In genomic region chr15:66716668-66717025, GRCh38 we compare ENCODE assay signal across 30 cellular contexts. TPM values are rescaled to one million over a fixed set of nuclear protein-coding genes. Genes with fewer than 3 reads are reported as not detected.
A peak's percentile ranks its signal among the peaks of the same experiment; 100 is the strongest.
DNase-seq lines count a peak whose midpoint lies in the region; ATAC-seq and TF ChIP-seq lines count a peak whose summit lies in the region.
"Had no signal": no experiment of that assay in that cellular context is flagged by ENCODE, and none has a peak within 500 bp of the region (broad histone marks: within the 10 kb centered on the region; RNA-seq: fewer than 3 reads in every experiment).

No MANE protein-coding gene starts in this region.

- H3K27ac ChIP-seq in cardiac muscle cell (peak overlapping the region; percentile 90), mesodermal cell (ENCODE audit: low read depth, low read length, severe bottlenecking) (peak overlapping the region; percentile 7), upper lobe of left lung (peak overlapping the region; percentile 12 to 28 (median 22))
- H3K27ac ChIP-seq: 22Rv1, vagina, VCaP had no signal

- no peaks in the 10 kb centered on the region for H3K36me3 Mint-ChIP-seq in T-helper 2 cell treated with Interferon-gamma antibody and Interleukin-4, amounts not matched to agents 5 μg/mL and 100 μg/mL, for 36 hours (ENCODE audit: low read depth)
- H3K36me3 Mint-ChIP-seq: activated naive CD8-positive, alpha-beta T cell treated with anti-CD3 and anti-CD28 coated beads, Interleukin-2, amount 10 ng/mL, durations not matched to agents 7 days and 5 days; CD8-positive, alpha-beta memory T cell; immature natural killer cell; naive thymus-derived CD8-positive, alpha-beta T cell; stimulated activated effector memory CD8-positive, alpha-beta T cell treated with anti-CD3 and anti-CD28 coated beads, Interleukin-12 subunit alpha, Interleukin-12 subunit beta, amount 100 ng/mL, for 72 hours had no signal

- H3K9me3 ChIP-seq in cardiac muscle cell (ENCODE audit: low read depth) (no peaks in the 10 kb centered on the region), adipocyte (ENCODE audit: control insufficient read depth, low read length) (no peaks in the 10 kb centered on the region), mesodermal cell (ENCODE audit: control insufficient read depth, low read length) (no peaks in the 10 kb centered on the region), upper lobe of left lung (no peaks in the 10 kb centered on the region), BE2C (no peaks in the 10 kb centered on the region)
- H3K9me3 ChIP-seq: HAP-1, MG63, vagina had no signal

- no peak overlapping the region for H3K27ac Mint-ChIP-seq in T-helper 2 cell treated with Interferon-gamma antibody and Interleukin-4, amounts not matched to agents 5 μg/mL and 100 μg/mL, for 36 hours
- H3K27ac Mint-ChIP-seq: activated CD4-positive, alpha-beta T cell treated with anti-CD3 and anti-CD28 coated beads, Interleukin-2, amount 10 ng/mL, durations not matched to agents 24 days and 14 days; activated naive CD8-positive, alpha-beta T cell treated with anti-CD3 and anti-CD28 coated beads, Interleukin-2, amount 10 ng/mL, durations not matched to agents 7 days and 5 days; activated T-cell treated with anti-CD3 and anti-CD28 coated beads, Interleukin-2, amount 50 U/mL, for 24 hours; immature natural killer cell; naive thymus-derived CD8-positive, alpha-beta T cell; stimulated activated effector memory CD8-positive, alpha-beta T cell treated with anti-CD3 and anti-CD28 coated beads, Interleukin-12 subunit alpha, Interleukin-12 subunit beta, amount 100 ng/mL, for 72 hours had no signal

- intact Hi-C loops in Right ventricle myocardium inferior (cut with DNase I): no loop called here

- H3K27me3 Mint-ChIP-seq in T-helper 2 cell treated with Interferon-gamma antibody and Interleukin-4, amounts not matched to agents 5 μg/mL and 100 μg/mL, for 36 hours (ENCODE audit: low read depth): no peaks in the 10 kb centered on the region

- H3K27me3 ChIP-seq in cardiac muscle cell: no peaks in the 10 kb centered on the region
- H3K27me3 ChIP-seq in adipocyte (replicated peaks; ENCODE audit: control insufficient read depth, insufficient read depth, low read length): no peaks in the 10 kb centered on the region
- no peaks in the 10 kb centered on the region for H3K27me3 ChIP-seq in upper lobe of left lung
- H3K27me3 ChIP-seq in BE2C: no peaks in the 10 kb centered on the region
- H3K27me3 ChIP-seq: MG63, vagina had no signal

- H3K9me3 Mint-ChIP-seq in T-helper 2 cell treated with Interferon-gamma antibody and Interleukin-4, amounts not matched to agents 5 μg/mL and 100 μg/mL, for 36 hours: no peaks in the 10 kb centered on the region
- H3K9me3 Mint-ChIP-seq: activated CD4-positive, alpha-beta T cell treated with anti-CD3 and anti-CD28 coated beads, Interleukin-2, amount 10 ng/mL, durations not matched to agents 24 days and 14 days; activated naive CD8-positive, alpha-beta T cell treated with anti-CD3 and anti-CD28 coated beads, Interleukin-2, amount 10 ng/mL, durations not matched to agents 7 days and 5 days; activated T-cell treated with anti-CD3 and anti-CD28 coated beads, Interleukin-2, amount 50 U/mL, for 24 hours; CD8-positive, alpha-beta memory T cell; central memory CD8-positive, alpha-beta T cell; immature natural killer cell; naive thymus-derived CD8-positive, alpha-beta T cell; stimulated activated effector memory CD8-positive, alpha-beta T cell treated with anti-CD3 and anti-CD28 coated beads, Interleukin-12 subunit alpha, Interleukin-12 subunit beta, amount 100 ng/mL, for 72 hours had no signal

- no peak for TF ChIP-seq CTCF in cardiac muscle cell (IDR thresholded peaks at IDR 0.05; ENCODE audit: low read depth, low read length)
- no peak for TF ChIP-seq CTCF in upper lobe of left lung (IDR thresholded peaks at IDR 0.05)
- TF ChIP-seq CTCF in BE2C (IDR thresholded peaks at IDR 0.05; ENCODE audit: low read depth, low read length): no peak

- no peak for TF ChIP-seq EP300 in upper lobe of left lung (IDR thresholded peaks at IDR 0.05)

- no peak for DNase-seq in cardiac muscle cell (ENCODE audit: low read depth in 1 of 2, low spot score in 1 of 2)
- no peak for DNase-seq in Right ventricle myocardium inferior (ENCODE audit: missing footprints)
- DNase-seq in adipocyte (ENCODE audit: low read depth): no peak
- no peak for DNase-seq in upper lobe of left lung
- DNase-seq in BE2C: no peak
- no peak for DNase-seq in T-helper 2 cell treated with Interferon-gamma antibody and Interleukin-4, amounts not matched to agents 5 μg/mL and 100 μg/mL, for 36 hours (ENCODE audit: low spot score)
- DNase-seq: activated CD4-positive, alpha-beta T cell treated with anti-CD3 and anti-CD28 coated beads, Interleukin-2, amount 10 ng/mL, durations not matched to agents 24 days and 14 days; activated gamma-delta T cell; activated naive CD8-positive, alpha-beta T cell treated with anti-CD3 and anti-CD28 coated beads, Interleukin-2, amount 10 ng/mL, durations not matched to agents 7 days and 5 days; activated T-cell treated with anti-CD3 and anti-CD28 coated beads, Interleukin-2, amount 50 U/mL, for 24 hours; CD8-positive, alpha-beta memory T cell; hypothalamus; immature natural killer cell; left colon; MG63; midbrain; naive thymus-derived CD8-positive, alpha-beta T cell; NCI-H345; NCI-H748 treated with DMSO at 0.1 percent for 48 hours; retina; stimulated activated CD4-positive, alpha-beta T cell treated with anti-CD3 and anti-CD28 coated beads, Interleukin-2, amount 100 ng/mL, for 48 hours; substantia nigra had no signal

- H3K4me3 ChIP-seq in cardiac muscle cell: no peak overlapping the region
- H3K4me3 ChIP-seq in adipocyte (ENCODE audit: low read length): peak overlapping the region; percentile 22
- H3K4me3 ChIP-seq in mesodermal cell (ENCODE audit: extremely low read depth, insufficient read depth, low read length, poor library complexity, severe bottlenecking): no peak overlapping the region
- H3K4me3 ChIP-seq in upper lobe of left lung: peak overlapping the region in 3 of 4 donors; percentile 1 to 90 (median 5)
- H3K4me3 ChIP-seq in BE2C (ENCODE audit: low read depth, low read length): no peak overlapping the region
- H3K4me3 ChIP-seq: HAP-1, MG63, vagina had no signal

- peaks cover 68% of the 10 kb centered on the region for H3K36me3 ChIP-seq in cardiac muscle cell
- peaks cover 88% of the 10 kb centered on the region for H3K36me3 ChIP-seq in adipocyte (ENCODE audit: control insufficient read depth, insufficient read depth, low read length, severe bottlenecking)
- H3K36me3 ChIP-seq in mesodermal cell (ENCODE audit: control insufficient read depth, insufficient read depth, low read length): peaks cover 100% of the 10 kb centered on the region
- peaks cover 0 to 64% (median 15%) of the 10 kb centered on the region in 4 donors for H3K36me3 ChIP-seq in upper lobe of left lung
- peaks cover 91% of the 10 kb centered on the region for H3K36me3 ChIP-seq in BE2C
- H3K36me3 ChIP-seq: vagina had no signal

- no peak for TF ChIP-seq POLR2A in upper lobe of left lung (IDR thresholded peaks at IDR 0.05)

- ATAC-seq in Right ventricle myocardium inferior (no peak), upper lobe of left lung (ENCODE audit: low FRiP score in 2 of 2) (no peak), HG03469 (IDR thresholded peaks at IDR 0.05; ENCODE audit: unreplicated experiment) (no peak)
- ATAC-seq: left colon; naive thymus-derived CD8-positive, alpha-beta T cell; stimulated activated effector memory CD8-positive, alpha-beta T cell treated with anti-CD3 and anti-CD28 coated beads, Interleukin-12 subunit alpha, Interleukin-12 subunit beta, amount 100 ng/mL, for 72 hours had no signal

- peaks cover 72% of the 10 kb centered on the region for H3K4me1 ChIP-seq in cardiac muscle cell (ENCODE audit: low read depth)
- H3K4me1 ChIP-seq in adipocyte (ENCODE audit: control insufficient read depth, insufficient read depth, low read length): peaks cover 82% of the 10 kb centered on the region
- peaks cover 47% of the 10 kb centered on the region for H3K4me1 ChIP-seq in mesodermal cell (ENCODE audit: control insufficient read depth, insufficient read depth, low read length, poor library complexity, severe bottlenecking)
- peaks cover 57 to 92% (median 78%) of the 10 kb centered on the region in 4 donors for H3K4me1 ChIP-seq in upper lobe of left lung
- H3K4me1 ChIP-seq in BE2C: peaks cover 6% of the 10 kb centered on the region

- H3K9ac ChIP-seq in adipocyte (ENCODE audit: low read length): peak overlapping the region; percentile 60

- no peak overlapping the region for H3K4me3 Mint-ChIP-seq in T-helper 2 cell treated with Interferon-gamma antibody and Interleukin-4, amounts not matched to agents 5 μg/mL and 100 μg/mL, for 36 hours
- H3K4me3 Mint-ChIP-seq: activated CD4-positive, alpha-beta T cell treated with anti-CD3 and anti-CD28 coated beads, Interleukin-2, amount 10 ng/mL, durations not matched to agents 24 days and 14 days; activated naive CD8-positive, alpha-beta T cell treated with anti-CD3 and anti-CD28 coated beads, Interleukin-2, amount 10 ng/mL, durations not matched to agents 7 days and 5 days; activated T-cell treated with anti-CD3 and anti-CD28 coated beads, Interleukin-2, amount 50 U/mL, for 24 hours; CD8-positive, alpha-beta memory T cell; central memory CD8-positive, alpha-beta T cell; immature natural killer cell; naive thymus-derived CD8-positive, alpha-beta T cell; stimulated activated effector memory CD8-positive, alpha-beta T cell treated with anti-CD3 and anti-CD28 coated beads, Interleukin-12 subunit alpha, Interleukin-12 subunit beta, amount 100 ng/mL, for 72 hours had no signal

- WGBS in mesodermal cell (ENCODE audit: insufficient coverage in 2 of 2), 2 experiments: 75 to 94% methylated on average over 2 of the region's 4 CpGs
- WGBS in upper lobe of left lung, 2 donors: 29 to 39% methylated on average over 4 of the region's 4 CpGs

- peaks cover 19% of the 10 kb centered on the region for H3K4me1 Mint-ChIP-seq in T-helper 2 cell treated with Interferon-gamma antibody and Interleukin-4, amounts not matched to agents 5 μg/mL and 100 μg/mL, for 36 hours (ENCODE audit: low read depth)
- H3K4me1 Mint-ChIP-seq: central memory CD8-positive, alpha-beta T cell had no signal

RNA-seq across cellular contexts. Expression of gene SMAD6, which starts 14.6 kb away (rescaled TPM):
- total RNA-seq in cardiac muscle cell: 232 and 274 TPM in 2 replicates
- polyA plus RNA-seq in cardiac muscle cell: 106 and 155 TPM in 2 replicates
- 16.2 TPM for total RNA-seq in Right ventricle myocardium inferior
- polyA plus RNA-seq in mesodermal cell (2013, experiment 1 of 2): 111 TPM
- polyA plus RNA-seq in mesodermal cell (2013, experiment 2 of 2): 96.8 TPM
- 100 to 1,000 TPM in 3 of 6 donors, 10 to 100 TPM in 3; 76.6 to 377 (median 102) TPM for total RNA-seq in upper lobe of left lung
- polyA plus RNA-seq in BE2C (2012; ENCODE audit: insufficient read depth, insufficient read length, low read depth): 52.5 TPM
- polyA plus RNA-seq: CD8-positive, alpha-beta memory T cell; immature natural killer cell; naive thymus-derived CD8-positive, alpha-beta T cell had no signal

Comparison
In these comparisons a context has a peak if more than half of its experiments do, and no peak if none do; other contexts are left out.
1. H3K27ac ChIP-seq: peak in every context shown above with its lines; median percentile 90 in cardiac muscle cell; 22 in upper lobe of left lung; 7 in mesodermal cell.
2. H3K4me3 ChIP-seq: peak in adipocyte (single experiment) and upper lobe of left lung (3 of 4); none in cardiac muscle cell (single experiment), mesodermal cell (single experiment) and BE2C (single experiment).